In the genomic region with DNA sequence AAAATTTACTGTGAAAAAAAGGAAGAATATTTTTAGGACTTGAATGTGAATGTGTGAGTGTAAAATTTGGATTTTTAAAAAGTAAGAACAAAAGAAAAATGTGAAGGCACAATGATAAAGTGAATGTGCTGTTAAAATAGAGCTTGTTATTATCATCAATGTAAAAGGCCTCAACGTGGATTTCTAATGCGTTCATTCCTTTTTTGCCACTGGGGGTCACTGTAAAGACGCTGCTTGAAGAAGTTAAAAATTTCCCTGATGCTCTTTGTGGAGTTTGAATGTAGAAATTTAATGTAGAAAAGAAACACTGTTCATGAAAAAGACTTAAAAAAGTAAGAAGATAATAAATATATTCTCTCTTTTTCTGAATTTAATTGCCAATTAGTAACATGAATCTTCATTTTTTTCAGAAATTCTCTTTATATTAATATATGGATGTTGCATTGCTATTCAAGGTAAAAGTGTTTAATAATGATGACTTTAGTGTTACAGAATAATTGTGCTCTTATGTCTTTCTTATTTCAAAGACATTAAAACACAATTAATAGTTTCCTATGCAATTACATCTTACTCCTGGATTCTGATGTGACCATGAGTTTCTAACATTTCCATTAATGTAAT, we compare ENCODE assay signal across 8 cellular contexts.
DNase-seq lines count a peak whose midpoint lies in the region; ATAC-seq and TF ChIP-seq lines count a peak whose summit lies in the region.

No MANE protein-coding gene starts in this region.

- H3K9me3 ChIP-seq in heart left ventricle, result no peaks in the 10 kb centered on the region
- H3K9me3 ChIP-seq in IMR-90 (ENCODE audit: control insufficient read depth, insufficient read depth, low read length), result no peaks in the 10 kb centered on the region

- no peak overlapping the region for H3K9ac ChIP-seq in IMR-90 (ENCODE audit: low read depth, low read length)

- BruUV-seq in IMR-90 (replicated peaks; lab: Mats Ljungman, UMichigan), result no TSS peak

- peak in 1 of 5 donors; percentile 14 for DNase-seq in heart left ventricle
- DNase-seq in cardiac septum (ENCODE audit: low spot score), result no peak
- peak; percentile 73 for DNase-seq in IMR-90
- peak; percentile 41 for DNase-seq in SKM-1 (lab: John Stamatoyannopoulos, UW; ENCODE audit: unreplicated experiment)
- peak; percentile 54 for DNase-seq in fibroblast of gingiva (ENCODE audit: low read depth)
- peak; percentile 84 for DNase-seq in pons (ENCODE audit: low spot score)
- DNase-seq in NCI-H2029 (lab: John Stamatoyannopoulos, UW), result no peak

- H3K27me3 ChIP-seq in heart left ventricle (no peaks in the 10 kb centered on the region), IMR-90 (ENCODE audit: control insufficient read depth, insufficient read depth, low read length) (no peaks in the 10 kb centered on the region)

- no peak overlapping the region for H3K4me3 ChIP-seq in heart left ventricle
- H3K4me3 ChIP-seq in IMR-90 (ENCODE audit: insufficient read depth, low read depth, low read length), result no peak overlapping the region

- H3K4me2 ChIP-seq in IMR-90 (ENCODE audit: low read depth, low read length), result no peak overlapping the region

- intact Hi-C loops in heart left ventricle (cut with DNase I), result loop anchor here in 6 of 10 donors (2.0 to 10.0 kb wide), 6 partner anchors 396 to 442 kb away; partner anchors contain the start of gene PIGC (in 3 of the 6)
- intact Hi-C loops in cardiac septum (cut with DNase I), result loop anchor here (10.0 kb wide), 1 partner anchor 442 kb away; the partner anchor contains the start of gene PIGC
- intact Hi-C loops in IMR-90 (cut with micrococcal nuclease), result loop anchor here (1.0 to 10.0 kb wide), 8 partner anchors 132 to 714 kb away; partner anchors contain the start of genes PIGC and SUCO

- WGBS in heart left ventricle, 4 donors, result 14 to 20% (median 18%) methylated on average over 3 of the region's 3 CpGs
- no CpG with 5 or more reads among the region's 3 CpGs for WGBS in IMR-90 (ENCODE audit: extremely low coverage in 2 of 2, insufficient read length in 1 of 2), 2 experiments

- POLR2A ChIA-PET in IMR-90 (lab: Charles Lee; ENCODE audit: unreplicated experiment), result interaction anchor here (0.9 to 1.5 kb wide), 2 partner anchors 140 to 142 kb away, joined by 3 to 7 read pairs; no protein-coding TSS in a partner anchor

- no peak overlapping the region for H4K5ac ChIP-seq in IMR-90 (ENCODE audit: low read depth, low read length)

- no peak overlapping the region for H3K56ac ChIP-seq in IMR-90 (ENCODE audit: extremely low read depth, insufficient read depth, low read length)

- CTCF ChIA-PET in IMR-90 (lab: Yijun Ruan, JAX), result interaction anchor here (0.5 to 1.6 kb wide), 17 partner anchors 9 to 729 kb away, joined by 3 to 11 read pairs (median 4); no protein-coding TSS in a partner anchor

- TF ChIP-seq CTCF in heart left ventricle (IDR thresholded peaks at IDR 0.05), result peak; percentile 41 to 79 (median 62)
- TF ChIP-seq CTCF in IMR-90 (conservative IDR thresholded peaks at IDR 0.05; ENCODE audit: low read depth, low read length), result peak; percentile 92

- no peak for TF ChIP-seq POLR2A in heart left ventricle (IDR thresholded peaks at IDR 0.05)
- no peak for TF ChIP-seq POLR2A in IMR-90 (IDR thresholded peaks at IDR 0.05; ENCODE audit: low read depth, low read length)

- ATAC-seq in heart left ventricle, result no peak
- ATAC-seq in IMR-90 (ENCODE audit: low read depth), result peak; percentile 69
- ATAC-seq in HG02623 (IDR thresholded peaks at IDR 0.05; ENCODE audit: unreplicated experiment), result no peak

- no peak overlapping the region for H4K8ac ChIP-seq in IMR-90 (ENCODE audit: low read depth in 2 of 2, low read length in 2 of 2)

- H3K36me3 ChIP-seq in heart left ventricle (no peaks in the 10 kb centered on the region), IMR-90 (ENCODE audit: control insufficient read depth, insufficient read depth, low read length) (no peaks in the 10 kb centered on the region)

- H2BK120ac ChIP-seq in IMR-90 (ENCODE audit: low read depth, low read length), result no peak overlapping the region

- no peaks in the 10 kb centered on the region for H3K9me1 ChIP-seq in IMR-90 (ENCODE audit: insufficient read depth, low read length)

- H2BK5ac ChIP-seq in IMR-90 (ENCODE audit: low read depth, low read length, poor library complexity, severe bottlenecking), result no peak overlapping the region

- no peaks in the 10 kb centered on the region for H3K79me1 ChIP-seq in IMR-90 (ENCODE audit: low read depth in 1 of 2, low read length in 2 of 2)

- no peak overlapping the region for H3K23ac ChIP-seq in IMR-90 (ENCODE audit: low read depth, low read length)

- no peak overlapping the region for H4K91ac ChIP-seq in IMR-90 (ENCODE audit: insufficient read depth, low read depth, low read length)

- no peak overlapping the region for H3K18ac ChIP-seq in IMR-90 (ENCODE audit: low read depth, low read length)

- no peak overlapping the region for H3K4ac ChIP-seq in IMR-90 (ENCODE audit: low read depth, low read length)

- no peak overlapping the region for H2AFZ ChIP-seq in IMR-90 (replicated peaks; ENCODE audit: low read length, poor library complexity)

- H2AK9ac ChIP-seq in IMR-90 (replicated peaks; ENCODE audit: low read depth, low read length, poor library complexity), result no peak overlapping the region

- H3K14ac ChIP-seq in IMR-90 (replicated peaks; ENCODE audit: low read depth, low read length), result no peak overlapping the region

- dilution Hi-C loops in IMR-90 (cut with HindIII; ENCODE audit: low sequenced_read_pairs, unreplicated experiment), result no loop called here

- H3K4me1 ChIP-seq in heart left ventricle, result no peaks in the 10 kb centered on the region
- peaks cover 3% of the 10 kb centered on the region; the same call in 1 of the 2 replicates for H3K4me1 ChIP-seq in IMR-90 (ENCODE audit: control insufficient read depth, insufficient read depth, low read length)

- peak; percentile 94 for TF ChIP-seq RAD21 in IMR-90 (IDR thresholded peaks at IDR 0.05; ENCODE audit: low read length)

- in situ Hi-C loops in IMR-90 (cut with MboI; ENCODE audit: low sequenced_read_pairs), result loop anchor here (10.0 to 25.0 kb wide), 2 partner anchors 422 to 709 kb away; partner anchors contain the start of gene C1orf105

- no peak overlapping the region for H2BK20ac ChIP-seq in IMR-90 (ENCODE audit: low read depth, low read length)

- H2AK5ac ChIP-seq in IMR-90 (ENCODE audit: low read depth, low read length), result no peak overlapping the region

- no peak overlapping the region for H2BK15ac ChIP-seq in IMR-90 (ENCODE audit: low read depth, low read length)

- H3K27ac ChIP-seq in heart left ventricle, result no peak overlapping the region
- H3K27ac ChIP-seq in IMR-90 (ENCODE audit: insufficient read depth, low read length), result no peak overlapping the region

- no peaks in the 10 kb centered on the region for H4K20me1 ChIP-seq in IMR-90 (ENCODE audit: insufficient read depth, low read length)

TF ChIP-seq in IMR-90, 13 proteins besides CTCF, POLR2A, EP300 and RAD21:
- TF ChIP-seq RCOR1 (IDR thresholded peaks at IDR 0.05; ENCODE audit: insufficient replicate concordance, low read length) (no peak), SMC3 (IDR thresholded peaks at IDR 0.05; ENCODE audit: low read depth, low read length) (peak; percentile 92)

Comparison
In these comparisons a context has a peak if more than half of its experiments do, and no peak if none do; other contexts are left out.
1. DNase-seq: peak in IMR-90 (single experiment), SKM-1 (single experiment), fibroblast of gingiva (single experiment) and pons (single experiment); none in cardiac septum (single experiment) and NCI-H2029 (single experiment).